In genomic region chr9:33921967-33922895, GRCh38 we compare ENCODE assay signal across 8 cellular contexts.
DNase-seq lines count a peak whose midpoint lies in the region; ATAC-seq, FAIRE-seq and TF ChIP-seq lines count a peak whose summit lies in the region.

No MANE protein-coding gene starts in this region.

- H3K27me3 ChIP-seq in endothelial cell of umbilical vein (ENCODE audit: control insufficient read depth in 2 of 2, insufficient read depth in 2 of 2, low read length in 2 of 2) (no peaks in the 10 kb centered on the region), gastrocnemius medialis (no peaks in the 10 kb centered on the region)

- H3K4me3 ChIP-seq in AG10803 (ENCODE audit: low read length) (no peak overlapping the region), endothelial cell of umbilical vein (replicated peaks in 1 of 3; ENCODE audit: insufficient read depth in 1 of 3, low read depth in 1 of 3, low read length in 3 of 3) (no peak overlapping the region), gastrocnemius medialis (no peak overlapping the region)

- peak; percentile 67 for TF ChIP-seq CTCF in AG10803 (conservative IDR thresholded peaks at IDR 0.05; ENCODE audit: low read length)
- peak; percentile 84 for TF ChIP-seq CTCF in RWPE1 (conservative IDR thresholded peaks at IDR 0.05; ENCODE audit: low read depth)
- peak; percentile 80 to 84 for TF ChIP-seq CTCF in endothelial cell of umbilical vein (IDR thresholded peaks at IDR 0.05; ENCODE audit: extremely low read depth in 1 of 2, insufficient read depth in 1 of 2, low read depth in 1 of 2, low read length in 2 of 2)
- TF ChIP-seq CTCF in gastrocnemius medialis (IDR thresholded peaks at IDR 0.05 in 4 of 5, conservative IDR thresholded peaks at IDR 0.05 in 1 of 5): peak in 4 of 5 experiments; percentile 34 to 58 (median 45)

- TSS peak; percentile 45 for BruUV-seq in endothelial cell of umbilical vein (replicated peaks; lab: Mats Ljungman, UMichigan)

- H3K4me1 ChIP-seq in endothelial cell of umbilical vein (ENCODE audit: control insufficient read depth, extremely low read depth, insufficient read depth, low read length) (no peaks in the 10 kb centered on the region), gastrocnemius medialis (peaks cover 14 to 19% of the 10 kb centered on the region in 2 donors)

- H3K9me1 ChIP-seq in endothelial cell of umbilical vein (replicated peaks; ENCODE audit: control insufficient read depth, extremely low read depth, insufficient read depth, low read length): no peaks in the 10 kb centered on the region

- ATAC-seq in gastrocnemius medialis (no peak), HG02884 (IDR thresholded peaks at IDR 0.05; ENCODE audit: unreplicated experiment) (no peak)

- POLR2A ChIA-PET in RWPE1 (lab: Yijun Ruan, JAX; ENCODE audit: low non-redundant PET) (no interaction called here), endothelial cell of umbilical vein (lab: Charles Lee) (no interaction called here)

- FAIRE-seq in endothelial cell of umbilical vein (lab: Jason Lieb, UNC): no peak

- H3K79me2 ChIP-seq in endothelial cell of umbilical vein (ENCODE audit: control insufficient read depth, insufficient read depth, low read length): no peaks in the 10 kb centered on the region

- H3K4me2 ChIP-seq in endothelial cell of umbilical vein (ENCODE audit: insufficient read depth, low read length): no peak overlapping the region

- TF ChIP-seq POLR2A in GM15510 (IDR thresholded peaks at IDR 0.05; ENCODE audit: borderline replicate concordance, extremely low read depth, insufficient read length) (peak; percentile 17), endothelial cell of umbilical vein (IDR thresholded peaks at IDR 0.05; ENCODE audit: low read depth, low read length) (no peak), gastrocnemius medialis (IDR thresholded peaks at IDR 0.05) (no peak)

- peak overlapping the region; percentile 44 for H3K27ac ChIP-seq in RWPE1
- no peak overlapping the region for H3K27ac ChIP-seq in endothelial cell of umbilical vein (ENCODE audit: insufficient read depth, low read depth, low read length)
- peak overlapping the region in 2 of 4 donors; percentile 15 to 38 for H3K27ac ChIP-seq in gastrocnemius medialis

- H3K36me3 ChIP-seq in endothelial cell of umbilical vein (ENCODE audit: control insufficient read depth in 2 of 2, extremely low read depth in 1 of 2, insufficient read depth in 2 of 2, low read length in 2 of 2): peaks cover 27 to 63% of the 10 kb centered on the region in 2 experiments
- H3K36me3 ChIP-seq in gastrocnemius medialis: peaks cover 0 to 57% of the 10 kb centered on the region in 2 donors

- H2AFZ ChIP-seq in endothelial cell of umbilical vein (ENCODE audit: low read depth, low read length): no peak overlapping the region

- dilution Hi-C loops in endothelial cell of umbilical vein (cut with MboI; ENCODE audit: extremely low pct_ligation_motif_present, low sequenced_read_pairs): no loop called here

- in situ Hi-C loops in gastrocnemius medialis (cut with MboI; ENCODE audit: low sequenced_read_pairs in 4 of 4): no loop called here

- CTCF ChIA-PET in RWPE1 (lab: Yijun Ruan, JAX): no interaction called here
- CTCF ChIA-PET in endothelial cell of umbilical vein (lab: Charles Lee): no interaction called here

- DNase-seq in AG10803 (ENCODE audit: low read depth) (no peak), RWPE1 (ENCODE audit: low spot score) (peak; percentile 32), endothelial cell of umbilical vein (ENCODE audit: low read depth, low spot score) (peak; percentile 28), gastrocnemius medialis (no peak), activated gamma-delta T cell (lab: John Stamatoyannopoulos, UW) (no peak), LoVo (ENCODE audit: low spot score) (no peak)

- H3K9ac ChIP-seq in endothelial cell of umbilical vein (replicated peaks; ENCODE audit: extremely low read depth, insufficient read depth, low read length): no peak overlapping the region

- no peaks in the 10 kb centered on the region for H4K20me1 ChIP-seq in endothelial cell of umbilical vein (replicated peaks; ENCODE audit: control insufficient read depth, extremely low read depth, insufficient read depth, low read length)

- intact Hi-C loops in endothelial cell of umbilical vein (cut with micrococcal nuclease) (loop anchor here (5.0 kb wide), 2 partner anchors 110 to 185 kb away; no protein-coding TSS in a partner anchor), gastrocnemius medialis (cut with DNase I; ENCODE audit: low total_unique reads) (no loop called here)

- H3K9me3 ChIP-seq in endothelial cell of umbilical vein (replicated peaks; ENCODE audit: control insufficient read depth, insufficient read depth, low read length): no peaks in the 10 kb centered on the region
- no peaks in the 10 kb centered on the region for H3K9me3 ChIP-seq in gastrocnemius medialis

TF ChIP-seq in endothelial cell of umbilical vein, 7 proteins besides CTCF, POLR2A, EP300 and RAD21:
- TF ChIP-seq MYC (IDR thresholded peaks at IDR 0.05; ENCODE audit: low read depth, low read length) (no peak), POLR2AphosphoS5 (IDR thresholded peaks at IDR 0.05; ENCODE audit: insufficient read depth, low read depth, low read length) (peak; percentile 8), EZH2 (IDR thresholded peaks at IDR 0.05; ENCODE audit: borderline replicate concordance, low read depth, low read length, severe bottlenecking) (no peak)
TF ChIP-seq in endothelial cell of umbilical vein: peak in this region for 1.

Comparison
In these comparisons a context has a peak if more than half of its experiments do, and no peak if none do; other contexts are left out.
1. DNase-seq: peak in RWPE1 (single experiment) and endothelial cell of umbilical vein (single experiment); none in AG10803 (single experiment), gastrocnemius medialis (0 of 2), activated gamma-delta T cell (single experiment) and LoVo (single experiment).
2. Peak in every context shown above with its lines, with median percentiles within 50 percentile points of each other: CTCF ChIP-seq.